Comparison of ENCODE assay signal across 8 cellular contexts in the genomic region with DNA sequence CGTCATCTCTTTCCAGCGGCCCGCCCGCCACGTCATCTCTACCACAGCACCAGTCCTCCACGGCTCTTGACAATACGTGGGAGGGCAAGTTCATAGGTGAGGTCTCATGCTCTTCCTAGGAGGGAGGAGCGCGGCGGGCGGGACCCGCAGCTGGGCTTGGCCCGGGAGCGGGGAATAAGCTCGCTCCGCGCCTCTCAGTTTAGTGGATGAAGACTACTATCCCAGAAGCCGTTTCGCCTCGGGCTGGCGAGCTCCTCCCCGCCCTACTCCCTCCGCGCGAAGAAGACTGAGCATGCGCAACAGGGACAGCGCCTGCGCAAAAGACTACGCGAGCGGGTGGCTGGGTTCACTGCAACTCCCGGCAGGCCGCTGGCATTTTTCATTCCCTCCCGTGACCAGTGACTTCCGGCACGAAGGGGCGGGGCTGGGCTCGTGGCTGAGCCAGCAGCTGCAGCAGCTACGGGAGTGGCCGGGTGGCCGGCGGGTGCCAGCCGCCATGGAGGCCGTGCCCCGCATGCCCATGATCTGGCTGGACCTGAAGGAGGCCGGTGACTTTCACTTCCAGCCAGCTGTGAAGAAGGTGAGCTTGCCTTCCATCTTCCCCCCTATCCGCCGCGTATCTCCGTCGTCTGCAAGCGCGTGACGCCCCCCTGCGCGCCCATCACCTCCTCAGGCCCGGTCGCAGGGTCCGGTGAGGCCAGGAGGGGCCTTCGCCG. TPM values are rescaled to one million over a fixed set of nuclear protein-coding genes. Genes with fewer than 3 reads are reported as not detected.
A peak's percentile ranks its signal among the peaks of the same experiment; 100 is the strongest.
DNase-seq lines count a peak whose midpoint lies in the region; ATAC-seq, FAIRE-seq and TF ChIP-seq lines count a peak whose summit lies in the region.

A gene with protein sequence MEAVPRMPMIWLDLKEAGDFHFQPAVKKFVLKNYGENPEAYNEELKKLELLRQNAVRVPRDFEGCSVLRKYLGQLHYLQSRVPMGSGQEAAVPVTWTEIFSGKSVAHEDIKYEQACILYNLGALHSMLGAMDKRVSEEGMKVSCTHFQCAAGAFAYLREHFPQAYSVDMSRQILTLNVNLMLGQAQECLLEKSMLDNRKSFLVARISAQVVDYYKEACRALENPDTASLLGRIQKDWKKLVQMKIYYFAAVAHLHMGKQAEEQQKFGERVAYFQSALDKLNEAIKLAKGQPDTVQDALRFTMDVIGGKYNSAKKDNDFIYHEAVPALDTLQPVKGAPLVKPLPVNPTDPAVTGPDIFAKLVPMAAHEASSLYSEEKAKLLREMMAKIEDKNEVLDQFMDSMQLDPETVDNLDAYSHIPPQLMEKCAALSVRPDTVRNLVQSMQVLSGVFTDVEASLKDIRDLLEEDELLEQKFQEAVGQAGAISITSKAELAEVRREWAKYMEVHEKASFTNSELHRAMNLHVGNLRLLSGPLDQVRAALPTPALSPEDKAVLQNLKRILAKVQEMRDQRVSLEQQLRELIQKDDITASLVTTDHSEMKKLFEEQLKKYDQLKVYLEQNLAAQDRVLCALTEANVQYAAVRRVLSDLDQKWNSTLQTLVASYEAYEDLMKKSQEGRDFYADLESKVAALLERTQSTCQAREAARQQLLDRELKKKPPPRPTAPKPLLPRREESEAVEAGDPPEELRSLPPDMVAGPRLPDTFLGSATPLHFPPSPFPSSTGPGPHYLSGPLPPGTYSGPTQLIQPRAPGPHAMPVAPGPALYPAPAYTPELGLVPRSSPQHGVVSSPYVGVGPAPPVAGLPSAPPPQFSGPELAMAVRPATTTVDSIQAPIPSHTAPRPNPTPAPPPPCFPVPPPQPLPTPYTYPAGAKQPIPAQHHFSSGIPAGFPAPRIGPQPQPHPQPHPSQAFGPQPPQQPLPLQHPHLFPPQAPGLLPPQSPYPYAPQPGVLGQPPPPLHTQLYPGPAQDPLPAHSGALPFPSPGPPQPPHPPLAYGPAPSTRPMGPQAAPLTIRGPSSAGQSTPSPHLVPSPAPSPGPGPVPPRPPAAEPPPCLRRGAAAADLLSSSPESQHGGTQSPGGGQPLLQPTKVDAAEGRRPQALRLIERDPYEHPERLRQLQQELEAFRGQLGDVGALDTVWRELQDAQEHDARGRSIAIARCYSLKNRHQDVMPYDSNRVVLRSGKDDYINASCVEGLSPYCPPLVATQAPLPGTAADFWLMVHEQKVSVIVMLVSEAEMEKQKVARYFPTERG (N-terminal part only) (plus strand): TSS at position 421 of the 716 bp plus-strand sequence. CDS start 76 bp downstream, at position 497.

- peaks cover 35% of the 10 kb centered on the region for H3K4me1 ChIP-seq in OCI-LY7 (ENCODE audit: insufficient read depth, low read length, poor library complexity, severe bottlenecking)

- no peaks in the 10 kb centered on the region for H3K9me3 ChIP-seq in OCI-LY7 (ENCODE audit: low read length)

- peak within 1 kb of the TSS; percentile 91 for H3K4me2 ChIP-seq in OCI-LY7 (ENCODE audit: low read length)

- H3K36me3 Mint-ChIP-seq in endothelial cell (ENCODE audit: low read depth, unreplicated experiment) = peaks cover 15% of the 10 kb centered on the region

- CTCF ChIA-PET in OCI-LY7 (lab: Charles Lee; ENCODE audit: unreplicated experiment) = interaction anchor here (0.6 to 1.7 kb wide), 4 partner anchors 41 to 418 kb away, joined by 3 to 4 read pairs (median 4); no protein-coding TSS in a partner anchor

- peak within 1 kb of the TSS; percentile 99 for H3K4me3 Mint-ChIP-seq in endothelial cell (ENCODE audit: unreplicated experiment)

- no peak for FAIRE-seq in D721Med (lab: Jason Lieb, UNC)

- BruUV-seq in OCI-LY7 (replicated peaks; lab: Mats Ljungman, UMichigan) = TSS peak; percentile 85

- ATAC-seq in GM21526 (IDR thresholded peaks at IDR 0.05; ENCODE audit: low FRiP score, unreplicated experiment) = peak; percentile 66

- H3K79me2 ChIP-seq in OCI-LY7 (ENCODE audit: insufficient read depth, low read depth, low read length) = peaks cover 50% of the 10 kb centered on the region

- H4K20me1 ChIP-seq in OCI-LY7 (ENCODE audit: insufficient read depth, low read length) = peaks cover 10% of the 10 kb centered on the region

- peaks cover 14% of the 10 kb centered on the region; the same call in 1 of the 2 replicates for H3K36me3 ChIP-seq in OCI-LY7 (ENCODE audit: insufficient read depth, low read length)

- H3K9me3 Mint-ChIP-seq in endothelial cell (ENCODE audit: unreplicated experiment) = no peaks in the 10 kb centered on the region

- peak within 1 kb of the TSS; percentile 63 for H3K27ac ChIP-seq in OCI-LY7 (ENCODE audit: low read depth, low read length, poor library complexity, severe bottlenecking)

- no peaks in the 10 kb centered on the region for H3K9me2 ChIP-seq in OCI-LY7 (ENCODE audit: insufficient read depth, low read length)

- peak; percentile 97 for DNase-seq in D721Med (ENCODE audit: insufficient read length, low spot score)
- peak; percentile 94 for DNase-seq in HuH-7.5 (ENCODE audit: low spot score)
- peak; percentile 99 for DNase-seq in OCI-LY7 (ENCODE audit: low spot score)
- peak; percentile 98 for DNase-seq in activated T-cell treated with anti-CD3 and anti-CD28 coated beads for 1 hour (ENCODE audit: low read depth)
- peak; percentile 99 for DNase-seq in endothelial cell (ENCODE audit: low spot score)
- peak; percentile 99 for DNase-seq in midbrain (lab: John Stamatoyannopoulos, UW)
- DNase-seq in stimulated activated CD8-positive, alpha-beta memory T cell treated with anti-CD3 and anti-CD28 coated beads, Interleukin-2, amount 100 ng/mL, for 1 hour (ENCODE audit: low read depth in 2 of 2) = peak; percentile 98

- H3K27ac Mint-ChIP-seq in endothelial cell (ENCODE audit: unreplicated experiment) = peak within 1 kb of the TSS; percentile 98

- H3K27me3 Mint-ChIP-seq in endothelial cell (ENCODE audit: unreplicated experiment) = peaks cover 6% of the 10 kb centered on the region

- peaks cover 35% of the 10 kb centered on the region for H3K4me1 Mint-ChIP-seq in endothelial cell (ENCODE audit: unreplicated experiment)

- POLR2A ChIA-PET in OCI-LY7 (lab: Charles Lee) = interaction anchor here (0.6 to 1.3 kb wide), 11 partner anchors 9 to 521 kb away, joined by 3 to 7 read pairs (median 3); partner anchors contain the start of genes SCAP and SETD2

- H2AFZ ChIP-seq in OCI-LY7 (ENCODE audit: low read length) = peak within 1 kb of the TSS; percentile 67

- intact Hi-C loops in OCI-LY7 (cut with micrococcal nuclease; ENCODE audit: unreplicated experiment) = loop anchor here (5.0 kb wide), 3 partner anchors 218 to 453 kb away; partner anchors contain the start of gene SETD2

- peak within 1 kb of the TSS; percentile 75 for H3K4me3 ChIP-seq in OCI-LY7 (ENCODE audit: low read depth, low read length, poor library complexity, severe bottlenecking)

- no peak for TF ChIP-seq CTCF in D721Med (IDR thresholded peaks at IDR 0.05; ENCODE audit: insufficient read depth, missing control alignments)
- TF ChIP-seq CTCF in OCI-LY7 (conservative IDR thresholded peaks at IDR 0.05; ENCODE audit: low read length) = no peak
- no peak for TF ChIP-seq CTCF in endothelial cell (IDR thresholded peaks at IDR 0.05; ENCODE audit: unreplicated experiment)

RNA-seq across cellular contexts. Expression of the gene that starts here (rescaled TPM):
- 13.6 and 15.5 TPM in 2 replicates for total RNA-seq in OCI-LY7 (2014; rRNA removed; shearing (Covaris generic))
- total RNA-seq in OCI-LY7 (2022) (40.0 and 41.1 TPM in 2 replicates), endothelial cell (ENCODE audit: unreplicated experiment) (47.8 TPM)

Comparison
In these comparisons a context has a peak if more than half of its experiments do, and no peak if none do; other contexts are left out.
1. Peak in every context shown above with its lines: DNase-seq, ATAC-seq, H3K4me3 ChIP-seq and H3K27ac ChIP-seq.